In the genomic region with DNA sequence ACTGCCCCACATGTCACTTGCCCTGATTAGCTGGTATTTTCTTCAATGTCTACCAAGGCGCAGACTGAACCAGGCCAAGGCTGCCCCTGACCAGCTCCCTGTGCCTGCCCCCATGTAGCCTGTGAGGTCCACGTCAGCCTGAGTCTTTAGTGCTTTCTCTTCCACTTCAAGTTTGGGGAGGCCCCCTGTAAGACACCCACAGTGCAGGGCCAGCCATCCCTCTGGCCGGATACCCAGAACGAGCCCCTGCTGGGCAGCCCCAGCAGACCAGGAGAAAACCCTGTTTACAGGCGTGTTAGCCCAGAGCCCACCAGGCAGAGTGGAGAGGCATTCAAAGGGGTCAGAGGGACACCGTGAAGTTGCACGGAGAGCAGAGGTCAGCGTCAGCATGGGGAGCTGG, we compare ENCODE assay signal across 30 cellular contexts.
"Had no signal": no experiment of that assay in that cellular context is flagged by ENCODE, and none has a peak within 500 bp of the region (broad histone marks: within the 10 kb centered on the region; RNA-seq: fewer than 3 reads in every experiment).

No MANE protein-coding gene starts in this region.

- H3K9me3 Mint-ChIP-seq: activated B cell treated with CpG ODN at 0.5 μM for 24 hours; activated CD8-positive, alpha-beta T cell treated with anti-CD3 and anti-CD28 coated beads for 36 hours; activated T-helper 1 cell treated with anti-CD3 and anti-CD28 coated beads, Interleukin-12 subunit alpha, Interleukin-12 subunit beta, Interleukin-2, Interleukin-4 antibody, amounts not matched to agents 30 ng/mL and 10 ng/mL and 1 ng/mL, durations not matched to agents 14 hours and 24 hours and 36 hours; activated T-helper 2 cell treated with anti-CD3 and anti-CD28 coated beads, Interferon-gamma antibody, Interleukin-2, Interleukin-4, amounts not matched to agents 10 μg/mL and 5 μg/mL and 100 μg/mL, durations not matched to agents 14 hours and 24 hours and 36 hours; central memory CD8-positive, alpha-beta T cell; dendritic cell treated with granulocyte-macrophage colony-stimulating factor and Interleukin-4, amounts not matched to agents 40 ng/mL and 50 ng/mL, for 4 days; endodermal cell; T-helper 2 cell treated with Interferon-gamma antibody and Interleukin-4, amounts not matched to agents 5 μg/mL and 100 μg/mL, for 36 hours had no signal

- H3K4me3 Mint-ChIP-seq: activated B cell treated with CpG ODN at 0.5 μM for 24 hours; activated CD8-positive, alpha-beta T cell treated with anti-CD3 and anti-CD28 coated beads for 36 hours; activated naive CD8-positive, alpha-beta T cell; activated T-helper 1 cell treated with anti-CD3 and anti-CD28 coated beads, Interleukin-12 subunit alpha, Interleukin-12 subunit beta, Interleukin-2, Interleukin-4 antibody, amounts not matched to agents 30 ng/mL and 10 ng/mL and 1 ng/mL, durations not matched to agents 14 hours and 24 hours and 36 hours; central memory CD8-positive, alpha-beta T cell; dendritic cell treated with granulocyte-macrophage colony-stimulating factor and Interleukin-4, amounts not matched to agents 40 ng/mL and 50 ng/mL, for 4 days; endodermal cell; T-helper 17 cell; T-helper 2 cell treated with Interferon-gamma antibody and Interleukin-4, amounts not matched to agents 5 μg/mL and 100 μg/mL, for 36 hours had no signal

- H3K36me3 Mint-ChIP-seq: activated naive CD8-positive, alpha-beta T cell had no signal

- H3K27ac ChIP-seq: coronary artery, dorsolateral prefrontal cortex, WERI-Rb-1 had no signal

- H3K4me3 ChIP-seq: coronary artery, dorsolateral prefrontal cortex had no signal

- H3K27me3 ChIP-seq: dorsolateral prefrontal cortex had no signal

- DNase-seq: activated B cell treated with CpG ODN at 0.5 μM for 24 hours; activated CD4-positive, alpha-beta T cell treated with anti-CD3 and anti-CD28 coated beads for 48 hours; activated CD4-positive, alpha-beta T cell treated with anti-CD3 and anti-CD28 coated beads, Interleukin-2, amount 50 U/mL, for 1 hour; activated CD4-positive, alpha-beta T cell treated with anti-CD3 and anti-CD28 coated beads, Interleukin-2, amount 50 U/mL, for 48 hours; activated CD8-positive, alpha-beta memory T cell treated with anti-CD3 and anti-CD28 coated beads for 24 hours; activated CD8-positive, alpha-beta T cell treated with anti-CD3 and anti-CD28 coated beads for 36 hours; activated gamma-delta T cell treated with Interleukin-2 at 50 U/mL for 16 hours; activated naive CD4-positive, alpha-beta T cell treated with anti-CD3 and anti-CD28 coated beads, Interleukin-2, amount 50 U/mL, for 16 hours; activated naive CD4-positive, alpha-beta T cell treated with Interleukin-2 at 50 U/mL for 16 hours; activated T-cell treated with anti-CD3 and anti-CD28 coated beads, Interleukin-2, amount 50 U/mL, for 1 hour; activated T-cell treated with anti-CD3 and anti-CD28 coated beads, Interleukin-2, amount 50 U/mL, for 48 hours; amniotic stem cell; anterior cingulate cortex; effector memory CD4-positive, alpha-beta T cell; endodermal cell; foreskin fibroblast; T-helper 1 cell; T-helper 17 cell; T1000; WERI-Rb-1 had no signal

- ATAC-seq: activated CD4-positive, CD25-positive, alpha-beta regulatory T cell treated with anti-CD3 and anti-CD28 coated beads, Interleukin-2, amount 50 U/mL, for 24 hours; activated CD8-positive, alpha-beta T cell treated with anti-CD3 and anti-CD28 coated beads for 36 hours; esophagus mucosa; T-helper 17 cell had no signal

- H3K4me1 Mint-ChIP-seq: activated B cell treated with CpG ODN at 0.5 μM for 24 hours; central memory CD8-positive, alpha-beta T cell; T-helper 17 cell had no signal

- H3K36me3 ChIP-seq: WERI-Rb-1 had no signal

- H3K27ac Mint-ChIP-seq: activated B cell treated with CpG ODN at 0.5 μM for 24 hours; activated CD8-positive, alpha-beta T cell treated with anti-CD3 and anti-CD28 coated beads for 36 hours; activated naive CD8-positive, alpha-beta T cell; activated T-helper 1 cell treated with anti-CD3 and anti-CD28 coated beads, Interleukin-12 subunit alpha, Interleukin-12 subunit beta, Interleukin-2, Interleukin-4 antibody, amounts not matched to agents 30 ng/mL and 10 ng/mL and 1 ng/mL, durations not matched to agents 14 hours and 24 hours and 36 hours; activated T-helper 2 cell treated with anti-CD3 and anti-CD28 coated beads, Interferon-gamma antibody, Interleukin-2, Interleukin-4, amounts not matched to agents 10 μg/mL and 5 μg/mL and 100 μg/mL, durations not matched to agents 14 hours and 24 hours and 36 hours; dendritic cell treated with granulocyte-macrophage colony-stimulating factor and Interleukin-4, amounts not matched to agents 40 ng/mL and 50 ng/mL, for 4 days; endodermal cell; T-helper 17 cell; T-helper 2 cell treated with Interferon-gamma antibody and Interleukin-4, amounts not matched to agents 5 μg/mL and 100 μg/mL, for 36 hours had no signal

- H3K27me3 Mint-ChIP-seq: activated B cell treated with CpG ODN at 0.5 μM for 24 hours; activated CD8-positive, alpha-beta T cell treated with anti-CD3 and anti-CD28 coated beads for 36 hours; activated naive CD8-positive, alpha-beta T cell; central memory CD8-positive, alpha-beta T cell had no signal
